Comparison of ENCODE assay signal across 8 cellular contexts in the genomic region with DNA sequence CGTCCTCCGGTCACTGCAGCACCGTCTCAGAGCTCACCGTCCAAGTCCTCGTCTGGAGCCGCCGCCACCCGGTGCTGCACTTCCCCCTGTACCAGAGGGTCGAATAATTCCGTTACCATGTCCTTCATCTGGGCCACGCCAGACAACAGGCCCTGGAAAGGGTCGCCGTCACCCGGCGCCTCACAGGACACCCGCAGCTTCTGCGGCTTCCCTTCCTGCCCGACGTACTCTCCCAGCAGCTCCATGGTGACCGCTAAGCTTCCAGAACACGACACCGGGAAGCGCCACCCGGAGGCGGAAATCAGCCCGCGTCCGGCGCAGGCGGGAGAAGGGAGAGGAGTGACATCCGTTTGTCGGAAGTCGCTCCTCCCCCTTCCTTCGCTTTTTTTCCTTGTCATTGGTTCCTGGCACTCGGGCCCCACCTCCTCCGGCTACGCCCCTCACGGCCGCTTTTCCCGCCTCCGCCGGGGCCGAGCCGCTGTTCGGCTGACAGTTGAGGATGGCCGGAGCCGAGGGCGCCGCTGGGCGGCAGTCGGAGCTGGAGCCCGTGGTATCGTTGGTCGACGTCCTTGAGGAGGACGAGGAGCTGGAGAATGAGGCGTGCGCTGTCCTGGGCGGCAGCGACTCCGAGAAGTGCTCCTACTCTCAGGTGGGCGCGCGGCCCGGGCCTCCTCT. TPM values are rescaled to one million over a fixed set of nuclear protein-coding genes. Genes with fewer than 3 reads are reported as not detected.
DNase-seq lines count a peak whose midpoint lies in the region; ATAC-seq and TF ChIP-seq lines count a peak whose summit lies in the region.

A gene with protein sequence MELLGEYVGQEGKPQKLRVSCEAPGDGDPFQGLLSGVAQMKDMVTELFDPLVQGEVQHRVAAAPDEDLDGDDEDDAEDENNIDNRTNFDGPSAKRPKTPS (minus strand): TSS at position 273 of the 675 bp plus-strand sequence. CDS start 28 bp downstream, at position 245.
A gene with protein sequence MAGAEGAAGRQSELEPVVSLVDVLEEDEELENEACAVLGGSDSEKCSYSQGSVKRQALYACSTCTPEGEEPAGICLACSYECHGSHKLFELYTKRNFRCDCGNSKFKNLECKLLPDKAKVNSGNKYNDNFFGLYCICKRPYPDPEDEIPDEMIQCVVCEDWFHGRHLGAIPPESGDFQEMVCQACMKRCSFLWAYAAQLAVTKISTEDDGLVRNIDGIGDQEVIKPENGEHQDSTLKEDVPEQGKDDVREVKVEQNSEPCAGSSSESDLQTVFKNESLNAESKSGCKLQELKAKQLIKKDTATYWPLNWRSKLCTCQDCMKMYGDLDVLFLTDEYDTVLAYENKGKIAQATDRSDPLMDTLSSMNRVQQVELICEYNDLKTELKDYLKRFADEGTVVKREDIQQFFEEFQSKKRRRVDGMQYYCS (plus strand): TSS at position 464 of the 675 bp plus-strand sequence. CDS start 36 bp downstream, at position 500.

- peak within 1 kb of the TSS; percentile 79 for H3K4me3 Mint-ChIP-seq in activated CD4-positive, alpha-beta T cell treated with anti-CD3 and anti-CD28 coated beads, Interleukin-2, amount 10 ng/mL, durations not matched to agents 7 days and 5 days

- POLR2A ChIA-PET in activated CD4-positive, alpha-beta T cell treated with anti-CD3 and anti-CD28 coated beads, Interleukin-2, amount 10 ng/mL, durations not matched to agents 7 days and 5 days (lab: Charles Lee): interaction anchor here (0.5 kb wide), 1 partner anchor 359 kb away, joined by 3 read pairs; no protein-coding TSS in a partner anchor

- CTCF ChIA-PET in activated CD4-positive, alpha-beta T cell treated with anti-CD3 and anti-CD28 coated beads, Interleukin-2, amount 10 ng/mL, durations not matched to agents 7 days and 5 days (lab: Charles Lee): interaction anchor here (0.7 to 2.5 kb wide), 11 partner anchors 11 to 136 kb away, joined by 3 to 13 read pairs (median 4); a partner anchor contains a TSS

- no peaks in the 10 kb centered on the region for H3K27me3 Mint-ChIP-seq in activated CD4-positive, alpha-beta T cell treated with anti-CD3 and anti-CD28 coated beads, Interleukin-2, amount 10 ng/mL, durations not matched to agents 7 days and 5 days

- peaks cover 32% of the 10 kb centered on the region for H3K36me3 Mint-ChIP-seq in activated CD4-positive, alpha-beta T cell treated with anti-CD3 and anti-CD28 coated beads, Interleukin-2, amount 10 ng/mL, durations not matched to agents 7 days and 5 days (ENCODE audit: low read depth)

- ATAC-seq in GM19328 (IDR thresholded peaks at IDR 0.05; ENCODE audit: unreplicated experiment) (peak; percentile 70), HG03520 (IDR thresholded peaks at IDR 0.05; ENCODE audit: unreplicated experiment) (peak; percentile 76)

- H3K9me3 Mint-ChIP-seq in activated CD4-positive, alpha-beta T cell treated with anti-CD3 and anti-CD28 coated beads, Interleukin-2, amount 10 ng/mL, durations not matched to agents 7 days and 5 days: no peaks in the 10 kb centered on the region

- H3K4me1 Mint-ChIP-seq in activated CD4-positive, alpha-beta T cell treated with anti-CD3 and anti-CD28 coated beads, Interleukin-2, amount 10 ng/mL, durations not matched to agents 7 days and 5 days: peaks cover 47% of the 10 kb centered on the region

- peak; percentile 99 for DNase-seq in NCI-H69 (lab: John Stamatoyannopoulos, UW)
- peak; percentile 94 for DNase-seq in activated CD4-positive, alpha-beta T cell treated with anti-CD3 and anti-CD28 coated beads, Interleukin-2, amount 10 ng/mL, durations not matched to agents 7 days and 5 days
- peak; percentile 38 for DNase-seq in cortex of kidney (lab: John Stamatoyannopoulos, UW)
- DNase-seq in left kidney (ENCODE audit: low read depth, low spot score): peak; percentile 99
- DNase-seq in stimulated activated CD4-positive, alpha-beta T cell treated with anti-CD3 and anti-CD28 coated beads, Interleukin-2, amount 100 ng/mL, for 24 hours: peak; percentile 91

- peak within 1 kb of the TSS; percentile 85 for H3K27ac ChIP-seq in C4-2B

- peak within 1 kb of the TSS; percentile 94 for H3K27ac Mint-ChIP-seq in activated CD4-positive, alpha-beta T cell treated with anti-CD3 and anti-CD28 coated beads, Interleukin-2, amount 10 ng/mL, durations not matched to agents 7 days and 5 days

- peak; percentile 68 for TF ChIP-seq CTCF in C4-2B (conservative IDR thresholded peaks at IDR 0.05)

RNA-seq across cellular contexts. Expression of the first gene that starts in this region (rescaled TPM):
- 10 to 100 TPM; 17.9 to 20.4 TPM for total RNA-seq in activated CD4-positive, alpha-beta T cell treated with anti-CD3 and anti-CD28 coated beads, Interleukin-2, amount 10 ng/mL, durations not matched to agents 7 days and 5 days

RNA-seq across cellular contexts. Expression of the second gene that starts in this region (rescaled TPM):
- 10 to 100 TPM; 43.5 to 45.8 TPM for total RNA-seq in activated CD4-positive, alpha-beta T cell treated with anti-CD3 and anti-CD28 coated beads, Interleukin-2, amount 10 ng/mL, durations not matched to agents 7 days and 5 days

Comparison
In these comparisons a context has a peak if more than half of its experiments do, and no peak if none do; other contexts are left out.
1. Peak in every context shown above with its lines: DNase-seq, ATAC-seq and H3K27ac ChIP-seq.
2. DNase-seq: peak in every context shown above with its lines; median percentile 99 in NCI-H69; 99 in left kidney; 94 in activated CD4-positive, alpha-beta T cell treated with anti-CD3 and anti-CD28 coated beads, Interleukin-2, amount 10 ng/mL, durations not matched to agents 7 days and 5 days; 91 in stimulated activated CD4-positive, alpha-beta T cell treated with anti-CD3 and anti-CD28 coated beads, Interleukin-2, amount 100 ng/mL, for 24 hours; 38 in cortex of kidney.